ENCODE assay signal across 25 cellular contexts in genomic region chr18:67770520-67770919, GRCh38.
"Had no signal": no experiment of that assay in that cellular context is flagged by ENCODE, and none has a peak within 500 bp of the region (broad histone marks: within the 10 kb centered on the region; RNA-seq: fewer than 3 reads in every experiment).

No MANE protein-coding gene starts in this region.

- H3K4me1 Mint-ChIP-seq: activated T-helper 17 cell treated with anti-CD3 and anti-CD28 coated beads, Interleukin-2, amount 50 U/mL, for 72 hours; immature natural killer cell; naive thymus-derived CD4-positive, alpha-beta T cell; neural progenitor cell; stimulated activated memory B cell treated with anti-CD40 and anti-IgM and Interleukin-4, amounts not matched to agents 10 μg/mL and 1 μg/mL and 100 μg/mL, for 72 hours had no signal

- H3K27ac ChIP-seq: adrenal gland, ascending aorta, colonic mucosa, left lung, neural progenitor cell, testis, vagina had no signal

- H3K36me3 ChIP-seq: adrenal gland, ascending aorta, colonic mucosa, left lung, neural progenitor cell, vagina had no signal

- H2AFZ ChIP-seq: neural progenitor cell had no signal

- H3K9me3 ChIP-seq: adrenal gland, ascending aorta, left lung, testis, vagina had no signal

- H3K9ac ChIP-seq: neural progenitor cell had no signal

- H3K27me3 ChIP-seq: adrenal gland, ascending aorta, colonic mucosa, left lung, neural progenitor cell, testis, vagina had no signal

- H3K36me3 Mint-ChIP-seq: activated naive CD8-positive, alpha-beta T cell; immature natural killer cell; naive thymus-derived CD4-positive, alpha-beta T cell; neural progenitor cell; stimulated activated memory B cell treated with anti-CD40 and anti-IgM and Interleukin-4, amounts not matched to agents 10 μg/mL and 1 μg/mL and 100 μg/mL, for 72 hours; WTC11 had no signal

- DNase-seq: activated CD8-positive, alpha-beta memory T cell treated with anti-CD3 and anti-CD28 coated beads for 24 hours; activated CD8-positive, alpha-beta memory T cell treated with anti-CD3 and anti-CD28 coated beads, Interleukin-2, amount 50 U/mL, for 4 hours; activated T-cell treated with anti-CD3 and anti-CD28 coated beads, Interleukin-2, amount 50 U/mL, for 24 hours; adrenal gland; colonic mucosa; endodermal cell; foreskin melanocyte; immature natural killer cell; left lung; naive thymus-derived CD4-positive, alpha-beta T cell; posterior cingulate gyrus; small intestine; stimulated activated CD4-positive, alpha-beta T cell treated with anti-CD3 and anti-CD28 coated beads, Interleukin-2, amount 100 ng/mL, for 24 hours; T-helper 9 cell; testis; trophoblast cell had no signal

- H3K4me1 ChIP-seq: adrenal gland, ascending aorta, colonic mucosa, left lung, neural progenitor cell, testis, vagina had no signal

- H3K9me3 Mint-ChIP-seq: activated T-cell treated with anti-CD3 and anti-CD28 coated beads, Interleukin-2, amount 50 U/mL, for 24 hours; activated T-helper 17 cell treated with anti-CD3 and anti-CD28 coated beads, Interleukin-2, amount 50 U/mL, for 72 hours; endodermal cell; neural progenitor cell; stimulated activated memory B cell treated with anti-CD40 and anti-IgM and Interleukin-4, amounts not matched to agents 10 μg/mL and 1 μg/mL and 100 μg/mL, for 72 hours had no signal

- H3K4me2 ChIP-seq: neural progenitor cell had no signal

- H3K27ac Mint-ChIP-seq: activated naive CD8-positive, alpha-beta T cell; activated T-cell treated with anti-CD3 and anti-CD28 coated beads, Interleukin-2, amount 50 U/mL, for 24 hours; activated T-helper 17 cell treated with anti-CD3 and anti-CD28 coated beads, Interleukin-2, amount 50 U/mL, for 72 hours; endodermal cell; immature natural killer cell; naive thymus-derived CD4-positive, alpha-beta T cell; neural progenitor cell; stimulated activated memory B cell treated with anti-CD40 and anti-IgM and Interleukin-4, amounts not matched to agents 10 μg/mL and 1 μg/mL and 100 μg/mL, for 72 hours; WTC11 had no signal

- H3K27me3 Mint-ChIP-seq: activated naive CD8-positive, alpha-beta T cell; activated T-cell treated with anti-CD3 and anti-CD28 coated beads, Interleukin-2, amount 50 U/mL, for 24 hours; activated T-helper 17 cell treated with anti-CD3 and anti-CD28 coated beads, Interleukin-2, amount 50 U/mL, for 72 hours; naive thymus-derived CD4-positive, alpha-beta T cell; stimulated activated memory B cell treated with anti-CD40 and anti-IgM and Interleukin-4, amounts not matched to agents 10 μg/mL and 1 μg/mL and 100 μg/mL, for 72 hours had no signal

- H3K4me3 ChIP-seq: adrenal gland, ascending aorta, colonic mucosa, left lung, lung, neural progenitor cell, testis, vagina had no signal

- ATAC-seq: activated T-helper 17 cell treated with anti-CD3 and anti-CD28 coated beads, Interleukin-2, amount 50 U/mL, for 72 hours; left lung; naive thymus-derived CD4-positive, alpha-beta T cell; sciatic nerve; WTC11 had no signal

- H3K4me3 Mint-ChIP-seq: activated naive CD8-positive, alpha-beta T cell; activated T-cell treated with anti-CD3 and anti-CD28 coated beads, Interleukin-2, amount 50 U/mL, for 24 hours; activated T-helper 17 cell treated with anti-CD3 and anti-CD28 coated beads, Interleukin-2, amount 50 U/mL, for 72 hours; endodermal cell; immature natural killer cell; naive thymus-derived CD4-positive, alpha-beta T cell; neural progenitor cell; stimulated activated memory B cell treated with anti-CD40 and anti-IgM and Interleukin-4, amounts not matched to agents 10 μg/mL and 1 μg/mL and 100 μg/mL, for 72 hours; WTC11 had no signal
